Comparison of ENCODE assay signal across 9 cellular contexts in genomic region chr17:7883781-7884386, GRCh38. TPM values are rescaled to one million over a fixed set of nuclear protein-coding genes. Genes with fewer than 3 reads are reported as not detected.
DNase-seq lines count a peak whose midpoint lies in the region; TF ChIP-seq lines count a peak whose summit lies in the region.
"Had no signal": no experiment of that assay in that cellular context is flagged by ENCODE, and none has a peak within 500 bp of the region (broad histone marks: within the 10 kb centered on the region; RNA-seq: fewer than 3 reads in every experiment).

No MANE protein-coding gene starts in this region.

- H3K27me3 Mint-ChIP-seq in CD8-positive, alpha-beta memory T cell = peaks cover 0 to 3% of the 10 kb centered on the region in 2 donors
- no peaks in the 10 kb centered on the region for H3K27me3 Mint-ChIP-seq in osteocyte (ENCODE audit: unreplicated experiment)

- TF ChIP-seq CTCF in adrenal gland (IDR thresholded peaks at IDR 0.05) (no peak), osteocyte (IDR thresholded peaks at IDR 0.05) (no peak)

- peaks cover 4 to 11% (median 6%) of the 10 kb centered on the region in 3 donors for H3K4me1 Mint-ChIP-seq in CD8-positive, alpha-beta memory T cell
- peaks cover 3% of the 10 kb centered on the region for H3K4me1 Mint-ChIP-seq in osteocyte (ENCODE audit: unreplicated experiment)

- in situ Hi-C loops in KBM-7 (cut with MboI; ENCODE audit: low pct_unique_long_range_greater_than_20kb, low sequenced_read_pairs) = no loop called here

- H3K27ac ChIP-seq in CD8-positive, alpha-beta memory T cell (ENCODE audit: low read depth, low read length) = no peak overlapping the region
- H3K27ac ChIP-seq in skin epidermis (peak overlapping the region in 19 of 21 experiments; percentile 75 to 98 (median 92)), adrenal gland (peak overlapping the region in 2 of 5 donors; percentile 60 to 63)
- H3K27ac ChIP-seq: KMS-11 had no signal

- CTCF ChIA-PET in CD8-positive, alpha-beta memory T cell (lab: Charles Lee) = interaction anchor here (0.6 to 1.3 kb wide), 3 partner anchors 21 to 52 kb away, joined by 3 to 4 read pairs (median 4); no protein-coding TSS in a partner anchor

- intact Hi-C loops in adrenal gland (cut with DNase I) = no loop called here

- DNase-seq in CD8-positive, alpha-beta memory T cell = peak in 4 of 5 donors; percentile 16 to 57 (median 40)
- DNase-seq in KBM-7 (peak; percentile 31), fibroblast of peridontal ligament (ENCODE audit: extremely low read depth) (peak; percentile 54), adrenal gland (no peak), osteocyte (ENCODE audit: extremely low spot score, unreplicated experiment) (no peak)
- DNase-seq in activated CD4-positive, alpha-beta T cell treated with anti-CD3 and anti-CD28 coated beads, Interleukin-2, amount 50 U/mL, for 1 hour = peak; percentile 28
- DNase-seq in activated CD4-positive, CD25-positive, alpha-beta regulatory T cell treated with anti-CD3 and anti-CD28 coated beads, Interleukin-2, amount 50 U/mL, for 72 hours = no peak

- no peaks in the 10 kb centered on the region for H3K27me3 ChIP-seq in CD8-positive, alpha-beta memory T cell (ENCODE audit: insufficient read depth, low read length, poor library complexity, severe bottlenecking)
- no peaks in the 10 kb centered on the region for H3K27me3 ChIP-seq in adrenal gland

- WGBS in adrenal gland, 4 donors = 0 to 5% (median 2%) methylated on average over 3 of the region's 3 CpGs

- peaks cover 0 to 12% (median 0%) of the 10 kb centered on the region in 3 donors for H3K36me3 Mint-ChIP-seq in CD8-positive, alpha-beta memory T cell
- no peaks in the 10 kb centered on the region for H3K36me3 Mint-ChIP-seq in osteocyte (ENCODE audit: unreplicated experiment)

- H3K9me3 ChIP-seq in CD8-positive, alpha-beta memory T cell (ENCODE audit: low read length) = no peaks in the 10 kb centered on the region
- no peaks in the 10 kb centered on the region for H3K9me3 ChIP-seq in adrenal gland (replicated peaks in 1 of 3)

- H3K4me3 Mint-ChIP-seq in CD8-positive, alpha-beta memory T cell = peak overlapping the region; percentile 67 to 88 (median 81)
- no peak overlapping the region for H3K4me3 Mint-ChIP-seq in osteocyte (ENCODE audit: unreplicated experiment)

- H3K4me1 ChIP-seq in CD8-positive, alpha-beta memory T cell (ENCODE audit: insufficient read depth, low read length) = peaks cover 62% of the 10 kb centered on the region
- peaks cover 30 to 54% of the 10 kb centered on the region in 2 donors for H3K4me1 ChIP-seq in adrenal gland (replicated peaks in 1 of 2)

- H3K27ac Mint-ChIP-seq in CD8-positive, alpha-beta memory T cell = peak overlapping the region in 6 of 8 donors; percentile 39 to 88 (median 80)
- no peak overlapping the region for H3K27ac Mint-ChIP-seq in osteocyte (ENCODE audit: unreplicated experiment)

- TF ChIP-seq POLR2A in adrenal gland (IDR thresholded peaks at IDR 0.05) = no peak

- peak overlapping the region; percentile 49 for H3K4me3 ChIP-seq in CD8-positive, alpha-beta memory T cell (ENCODE audit: low read length)
- H3K4me3 ChIP-seq in skin epidermis = peak overlapping the region; percentile 32 to 88 (median 68)
- peak overlapping the region in 1 of 4 donors; percentile 97 for H3K4me3 ChIP-seq in adrenal gland

- H3K36me3 ChIP-seq in CD8-positive, alpha-beta memory T cell (ENCODE audit: insufficient read depth, low read length) = peaks cover 4% of the 10 kb centered on the region
- peaks cover 0 to 16% of the 10 kb centered on the region in 2 donors for H3K36me3 ChIP-seq in adrenal gland (replicated peaks in 1 of 2)

- peaks cover 0 to 2% (median 0%) of the 10 kb centered on the region in 5 donors for H3K9me3 Mint-ChIP-seq in CD8-positive, alpha-beta memory T cell
- no peaks in the 10 kb centered on the region for H3K9me3 Mint-ChIP-seq in osteocyte (ENCODE audit: unreplicated experiment)

- POLR2A ChIA-PET in CD8-positive, alpha-beta memory T cell (lab: Charles Lee) = interaction anchor here (0.9 to 1.9 kb wide), 3 partner anchors 12 to 27 kb away, joined by 3 to 7 read pairs (median 4); partner anchors contain the start of gene NAA38

RNA-seq across cellular contexts. Expression of gene CHD3, which starts 4.7 kb away (rescaled TPM):
- total RNA-seq in CD8-positive, alpha-beta memory T cell = 100 to 1,000 TPM; 116 to 123 TPM
- polyA plus RNA-seq in CD8-positive, alpha-beta memory T cell = 20.1 TPM
- 100 to 1,000 TPM in 2 of 8 donors, 10 to 100 TPM in 6; 75.8 to 123 (median 91.5) TPM for total RNA-seq in adrenal gland
- 100 to 1,000 TPM in 2 of 3 donors, 10 to 100 TPM in 1; 43.8 to 326 (median 104) TPM for polyA plus RNA-seq in adrenal gland
- 196 and 206 TPM in 2 replicates for total RNA-seq in osteocyte

RNA-seq across cellular contexts. Expression of gene CYB5D1, which starts 26.1 kb away (rescaled TPM):
- 10 to 100 TPM; 16.4 to 17.6 TPM for total RNA-seq in CD8-positive, alpha-beta memory T cell
- polyA plus RNA-seq in CD8-positive, alpha-beta memory T cell = 3.1 TPM
- 10 to 100 TPM in 7 of 8 donors, 1 to 10 TPM in 1; 9.1 to 24.4 (median 17.9) TPM for total RNA-seq in adrenal gland
- 10 to 100 TPM in 2 of 3 donors, 1 to 10 TPM in 1; 6.5 to 36.8 (median 10.2) TPM for polyA plus RNA-seq in adrenal gland
- 8.5 and 10.2 TPM in 2 replicates for total RNA-seq in osteocyte

RNA-seq across cellular contexts. Expression of gene NAA38, which starts 26.5 kb away (rescaled TPM):
- total RNA-seq in CD8-positive, alpha-beta memory T cell = 10 to 100 TPM; 58.2 to 65.0 TPM
- polyA plus RNA-seq in CD8-positive, alpha-beta memory T cell = 162 TPM
- 100 to 1,000 TPM in 7 of 8 donors, 10 to 100 TPM in 1; 96.2 to 224 (median 122) TPM for total RNA-seq in adrenal gland
- 100 to 1,000 TPM in 2 of 3 donors, 10 to 100 TPM in 1; 34.5 to 424 (median 329) TPM for polyA plus RNA-seq in adrenal gland
- total RNA-seq in osteocyte = 65.8 and 66.2 TPM in 2 replicates

RNA-seq across cellular contexts. Expression of gene TMEM88, which starts 29.0 kb away (rescaled TPM):
- 1 to 10 TPM; 5.3 to 5.5 TPM for total RNA-seq in CD8-positive, alpha-beta memory T cell
- not detected for polyA plus RNA-seq in CD8-positive, alpha-beta memory T cell
- total RNA-seq in adrenal gland (10 to 100 TPM; 14.9 to 52.8 (median 25.1) TPM), osteocyte (3.4 TPM in 2 replicates)
- 100 to 1,000 TPM in 1 of 3 donors, 10 to 100 TPM in 1, 1 to 10 TPM in 1; 7.9 to 107 (median 70.9) TPM for polyA plus RNA-seq in adrenal gland

RNA-seq across cellular contexts. Expression of gene RNF227, which starts 32.2 kb away (rescaled TPM):
- 1 to 10 TPM; 4.4 to 4.8 TPM for total RNA-seq in CD8-positive, alpha-beta memory T cell
- 3.3 TPM for polyA plus RNA-seq in CD8-positive, alpha-beta memory T cell
- total RNA-seq in adrenal gland (10 to 100 TPM in 1 of 8 donors, 1 to 10 TPM in 7; 1.1 to 17.3 (median 3.0) TPM), osteocyte (2.3 and 3.0 TPM in 2 replicates)
- polyA plus RNA-seq in adrenal gland = 1 to 10 TPM; 1.7 to 5.2 (median 3.3) TPM

Comparison
In these comparisons a context has a peak if more than half of its experiments do, and no peak if none do; other contexts are left out.
1. DNase-seq: peak in CD8-positive, alpha-beta memory T cell (4 of 5), KBM-7 (single experiment), activated CD4-positive, alpha-beta T cell treated with anti-CD3 and anti-CD28 coated beads, Interleukin-2, amount 50 U/mL, for 1 hour (single experiment) and fibroblast of peridontal ligament (single experiment); none in adrenal gland (0 of 7), activated CD4-positive, CD25-positive, alpha-beta regulatory T cell treated with anti-CD3 and anti-CD28 coated beads, Interleukin-2, amount 50 U/mL, for 72 hours (single experiment) and osteocyte (single experiment).